Comparison of ENCODE assay signal across 1 cellular context in genomic region chrX:54999717-55000598, GRCh38.
TF ChIP-seq lines count a peak whose summit lies in the region.

TSS of gene APEX2 (plus strand) at chrX:55000363. CDS start at chrX:55000423, 60 bp downstream.

TF ChIP-seq in GM12878, 131 proteins besides CTCF, POLR2A, EP300 and RAD21 (continued from another document):
- TF ChIP-seq BCL3 (IDR thresholded peaks at IDR 0.05; ENCODE audit: borderline replicate concordance, insufficient read depth, low read depth, low read length, poor library complexity, severe bottlenecking) (no peak), PKNOX1 (IDR thresholded peaks at IDR 0.05) (peak; percentile 57), SMAD1 (IDR thresholded peaks at IDR 0.05; ENCODE audit: low read depth, partially characterized antibody) (no peak), POLR2AphosphoS5 (IDR thresholded peaks at IDR 0.05; ENCODE audit: low read length) (peak; percentile 89), BCL11A (IDR thresholded peaks at IDR 0.05; ENCODE audit: low read depth, low read length) (no peak), HDAC6 (IDR thresholded peaks at IDR 0.05; ENCODE audit: unreplicated experiment) (no peak), SMARCA5 (IDR thresholded peaks at IDR 0.05) (no peak), GABPA (IDR thresholded peaks at IDR 0.05; ENCODE audit: low read depth) (peak; percentile 54; the same call in 1 of the 2 replicates), ZNF687 (IDR thresholded peaks at IDR 0.05) (no peak; the same call in 1 of the 2 replicates), CBX3 (IDR thresholded peaks at IDR 0.05; ENCODE audit: borderline replicate concordance, low read depth) (no peak), SRF (IDR thresholded peaks at IDR 0.05; ENCODE audit: low read depth in 2 of 2, low read length in 2 of 2) (no peak), TBL1XR1 (IDR thresholded peaks at IDR 0.05; ENCODE audit: low read depth, low read length) (no peak), IKZF2 (IDR thresholded peaks at IDR 0.05) (no peak; a peak in 1 of 4 replicates), JUNB (IDR thresholded peaks at IDR 0.05) (no peak), ZBTB40 (IDR thresholded peaks at IDR 0.05; ENCODE audit: borderline replicate concordance) (peak; percentile 60; the same call in 1 of the 2 replicates), SMAD5 (IDR thresholded peaks at IDR 0.05; ENCODE audit: low read depth) (peak; percentile 85; the same call in 1 of the 2 replicates), NR2C2 (IDR thresholded peaks at IDR 0.05; ENCODE audit: borderline replicate concordance, control insufficient read depth, insufficient read length, low read depth) (no peak), NR2C1 (IDR thresholded peaks at IDR 0.05) (peak; percentile 62), SMC3 (IDR thresholded peaks at IDR 0.05; ENCODE audit: borderline replicate concordance, low read length) (no peak), TARDBP (IDR thresholded peaks at IDR 0.05; ENCODE audit: borderline replicate concordance) (no peak), TAF1 (IDR thresholded peaks at IDR 0.05; ENCODE audit: borderline replicate concordance, low read depth, low read length) (peak; percentile 55; the same call in 1 of the 2 replicates)
